Comparison of ENCODE assay signal across 1 cellular context in genomic region chr14:88590173-88590572, GRCh38.
TF ChIP-seq lines count a peak whose summit lies in the region.

No MANE protein-coding gene starts in this region.

TF ChIP-seq in HepG2, 621 proteins besides CTCF, POLR2A, EP300 and RAD21:
- TF ChIP-seq NFKB2 (CRISPR knock-in tag; IDR thresholded peaks at IDR 0.05; ENCODE audit: borderline replicate concordance) (no peak), KMT2B (CRISPR knock-in tag; IDR thresholded peaks at IDR 0.05) (no peak), HMGXB4 (CRISPR knock-in tag; IDR thresholded peaks at IDR 0.05; ENCODE audit: borderline replicate concordance in 1 of 2, low read depth in 1 of 2) (no peak), TFE3 (CRISPR knock-in tag; IDR thresholded peaks at IDR 0.05) (no peak), ZC3H13 (CRISPR knock-in tag; IDR thresholded peaks at IDR 0.05) (no peak), RARG (CRISPR knock-in tag; IDR thresholded peaks at IDR 0.05; ENCODE audit: low read depth) (no peak), MIER3 (CRISPR knock-in tag; IDR thresholded peaks at IDR 0.05; ENCODE audit: borderline replicate concordance) (no peak)
